ENCODE assay signal across 23 cellular contexts in genomic region chr1:183827801-183828200, GRCh38. TPM values are rescaled to one million over a fixed set of nuclear protein-coding genes. Genes with fewer than 3 reads are reported as not detected.
DNase-seq lines count a peak whose midpoint lies in the region; ATAC-seq, FAIRE-seq and TF ChIP-seq lines count a peak whose summit lies in the region.
"Had no signal": no experiment of that assay in that cellular context is flagged by ENCODE, and none has a peak within 500 bp of the region (broad histone marks: within the 10 kb centered on the region; RNA-seq: fewer than 3 reads in every experiment).

No MANE protein-coding gene starts in this region.

- H3K27ac Mint-ChIP-seq in stimulated activated naive CD8-positive, alpha-beta T cell treated with anti-CD3 and anti-CD28 coated beads, Interleukin-15, amount 100 ng/mL, for 72 hours, result no peak overlapping the region
- H3K27ac Mint-ChIP-seq: activated T-cell treated with anti-CD3 and anti-CD28 coated beads, Interleukin-2, amount 50 U/mL, for 24 hours; stimulated activated naive CD8-positive, alpha-beta T cell treated with anti-CD3 and anti-CD28 coated beads, Interleukin-15, Interleukin-2, amounts not matched to agents 100 ng/mL and 50 ng/mL, for 24 hours had no signal

- H3K36me3 ChIP-seq in A673 (ENCODE audit: insufficient read depth, low read length, poor library complexity, severe bottlenecking), result peaks cover 2% of the 10 kb centered on the region
- H3K36me3 ChIP-seq in prostate gland, result no peaks in the 10 kb centered on the region
- H3K36me3 ChIP-seq: brain microvascular endothelial cell, HAP-1, upper lobe of right lung had no signal

- TF ChIP-seq POLR2A in prostate gland (IDR thresholded peaks at IDR 0.05), result no peak

- H3K9me3 ChIP-seq in A673 (ENCODE audit: low read depth, low read length, poor library complexity, severe bottlenecking) (no peaks in the 10 kb centered on the region), prostate gland (no peaks in the 10 kb centered on the region)
- H3K9me3 ChIP-seq: HAP-1, upper lobe of right lung had no signal

- intact Hi-C loops in A673 (cut with micrococcal nuclease; ENCODE audit: unreplicated experiment), result no loop called here
- intact Hi-C loops in sciatic nerve (cut with DNase I), result no loop called here
- intact Hi-C loops in prostate gland (cut with DNase I), result no loop called here

- no peaks in the 10 kb centered on the region for H3K27me3 Mint-ChIP-seq in stimulated activated naive CD8-positive, alpha-beta T cell treated with anti-CD3 and anti-CD28 coated beads, Interleukin-15, amount 100 ng/mL, for 72 hours
- H3K27me3 Mint-ChIP-seq: activated T-cell treated with anti-CD3 and anti-CD28 coated beads, Interleukin-2, amount 50 U/mL, for 24 hours; stimulated activated naive CD8-positive, alpha-beta T cell treated with anti-CD3 and anti-CD28 coated beads, Interleukin-15, Interleukin-2, amounts not matched to agents 100 ng/mL and 50 ng/mL, for 24 hours had no signal

- H3K4me1 ChIP-seq in A673 (ENCODE audit: insufficient read depth, low read length, poor library complexity, severe bottlenecking) (peaks cover 59% of the 10 kb centered on the region), prostate gland (replicated peaks) (no peaks in the 10 kb centered on the region)

- no TSS peak for BruUV-seq in A673 (replicated peaks; lab: Mats Ljungman, UMichigan)

- POLR2A ChIA-PET in A673 (lab: Charles Lee; ENCODE audit: low non-redundant PET), result no interaction called here

- peak; percentile 47 for FAIRE-seq in TTC549 (lab: Jason Lieb, UNC)
- FAIRE-seq: GM12891 had no signal

- no peaks in the 10 kb centered on the region for H3K27me3 ChIP-seq in A673 (replicated peaks; ENCODE audit: insufficient read depth, low read depth, low read length, poor library complexity)
- no peaks in the 10 kb centered on the region for H3K27me3 ChIP-seq in prostate gland (replicated peaks; ENCODE audit: insufficient read depth)
- H3K27me3 ChIP-seq: brain microvascular endothelial cell, upper lobe of right lung had no signal

- TF ChIP-seq CTCF in A673 (conservative IDR thresholded peaks at IDR 0.05; ENCODE audit: low read depth, low read length) (no peak), prostate gland (IDR thresholded peaks at IDR 0.05) (no peak)

- H3K4me3 ChIP-seq in A673 (ENCODE audit: low read depth, low read length, poor library complexity, severe bottlenecking) (no peak overlapping the region), prostate gland (no peak overlapping the region)
- H3K4me3 ChIP-seq: coronary artery, HAP-1, upper lobe of right lung had no signal

- H3K27ac ChIP-seq in A673 (ENCODE audit: low read depth, low read length, poor library complexity, severe bottlenecking), result peak overlapping the region; percentile 69
- no peak overlapping the region for H3K27ac ChIP-seq in prostate gland
- H3K27ac ChIP-seq: brain microvascular endothelial cell, C4-2B, coronary artery, upper lobe of right lung had no signal

- CTCF ChIA-PET in A673 (lab: Charles Lee), result no interaction called here

- ATAC-seq in sciatic nerve, result peak; percentile 68
- no peak for ATAC-seq in GM19324 (IDR thresholded peaks at IDR 0.05; ENCODE audit: low FRiP score, unreplicated experiment)
- no peak for ATAC-seq in stimulated activated naive CD8-positive, alpha-beta T cell treated with anti-CD3 and anti-CD28 coated beads, Interleukin-15, amount 100 ng/mL, for 72 hours
- ATAC-seq: upper lobe of right lung had no signal

- H3K4me1 Mint-ChIP-seq in stimulated activated naive CD8-positive, alpha-beta T cell treated with anti-CD3 and anti-CD28 coated beads, Interleukin-15, amount 100 ng/mL, for 72 hours, result no peaks in the 10 kb centered on the region

- DNase-seq in A673 (ENCODE audit: low spot score), result no peak
- peak; percentile 78 for DNase-seq in globus pallidus (ENCODE audit: low spot score)
- DNase-seq in sciatic nerve (ENCODE audit: low spot score), result no peak
- DNase-seq in NCI-H2029 treated with DMSO at 0.1 percent for 48 hours (lab: John Stamatoyannopoulos, UW), result no peak
- DNase-seq in prostate gland (ENCODE audit: low spot score), result no peak
- no peak for DNase-seq in stimulated activated naive CD8-positive, alpha-beta T cell treated with anti-CD3 and anti-CD28 coated beads, Interleukin-15, amount 100 ng/mL, for 72 hours
- DNase-seq: activated CD4-positive, alpha-beta T cell treated with anti-CD3 and anti-CD28 coated beads for 4 hours; activated T-cell treated with anti-CD3 and anti-CD28 coated beads, Interleukin-2, amount 50 U/mL, for 24 hours; brain microvascular endothelial cell; Calu3; NCI-H1092 treated with DMSO at 0.1 percent for 48 hours; NCI-H187 treated with DMSO at 0.1 percent for 48 hours; NCI-H226; NCI-H748 treated with DMSO at 0.1 percent for 48 hours; retina; upper lobe of right lung had no signal

- H3K9me3 Mint-ChIP-seq in stimulated activated naive CD8-positive, alpha-beta T cell treated with anti-CD3 and anti-CD28 coated beads, Interleukin-15, amount 100 ng/mL, for 72 hours, result no peaks in the 10 kb centered on the region
- H3K9me3 Mint-ChIP-seq: activated T-cell treated with anti-CD3 and anti-CD28 coated beads, Interleukin-2, amount 50 U/mL, for 24 hours; stimulated activated naive CD8-positive, alpha-beta T cell treated with anti-CD3 and anti-CD28 coated beads, Interleukin-15, Interleukin-2, amounts not matched to agents 100 ng/mL and 50 ng/mL, for 24 hours had no signal

- H3K4me3 Mint-ChIP-seq in stimulated activated naive CD8-positive, alpha-beta T cell treated with anti-CD3 and anti-CD28 coated beads, Interleukin-15, amount 100 ng/mL, for 72 hours, result no peak overlapping the region
- H3K4me3 Mint-ChIP-seq: activated T-cell treated with anti-CD3 and anti-CD28 coated beads, Interleukin-2, amount 50 U/mL, for 24 hours; stimulated activated naive CD8-positive, alpha-beta T cell treated with anti-CD3 and anti-CD28 coated beads, Interleukin-15, Interleukin-2, amounts not matched to agents 100 ng/mL and 50 ng/mL, for 24 hours had no signal

RNA-seq across cellular contexts. Expression of gene RGL1, which starts 22.9 kb away (rescaled TPM):
- 67.2 and 74.0 TPM in 2 replicates for total RNA-seq in A673 (2021)
- total RNA-seq in sciatic nerve, result 76.9 TPM
- 10 to 100 TPM; 11.1 to 49.6 TPM for total RNA-seq in prostate gland
